Comparison of ENCODE assay signal across 13 cellular contexts in the genomic region with DNA sequence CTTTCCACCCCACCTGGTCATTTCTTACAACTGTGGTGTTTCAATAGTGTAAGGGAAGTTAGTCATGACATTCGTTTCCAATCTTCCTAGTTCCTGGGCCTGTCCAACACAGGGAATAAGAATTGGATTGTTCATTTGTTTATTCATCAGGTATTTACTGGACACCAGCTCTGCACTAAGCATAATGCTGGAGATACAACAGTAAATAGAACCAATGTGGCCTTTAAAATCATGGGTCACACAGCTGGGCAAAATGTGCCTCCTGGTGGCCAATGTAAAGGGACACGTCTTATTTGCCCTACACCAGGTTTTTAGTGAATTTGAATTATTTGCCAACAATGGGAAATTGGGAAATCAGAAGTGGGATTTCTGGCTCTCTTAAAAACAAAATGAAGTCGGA. TPM values are rescaled to one million over a fixed set of nuclear protein-coding genes. Genes with fewer than 3 reads are reported as not detected.
DNase-seq lines count a peak whose midpoint lies in the region; ATAC-seq and TF ChIP-seq lines count a peak whose summit lies in the region.
"Had no signal": no experiment of that assay in that cellular context is flagged by ENCODE, and none has a peak within 500 bp of the region (broad histone marks: within the 10 kb centered on the region; RNA-seq: fewer than 3 reads in every experiment).

No MANE protein-coding gene starts in this region.

- no peaks in the 10 kb centered on the region; the same call in 1 of the 2 replicates for H3K4me1 ChIP-seq in H9 (ENCODE audit: insufficient read depth, low read length)

- no peak overlapping the region for H2BK5ac ChIP-seq in H9 (ENCODE audit: insufficient read length, low read length)

- no peak overlapping the region for H3K9ac ChIP-seq in H9 (ENCODE audit: extremely low read depth, insufficient read length, low read length)

- TF ChIP-seq CTCF in 22Rv1 (IDR thresholded peaks at IDR 0.05) (peak; percentile 56), H9 (conservative IDR thresholded peaks at IDR 0.05) (peak; percentile 63; the same call in 2 of the 3 replicates), brain microvascular endothelial cell (IDR thresholded peaks at IDR 0.05; ENCODE audit: low read depth, low read length, missing control alignments) (peak; percentile 56), kidney epithelial cell (IDR thresholded peaks at IDR 0.05; ENCODE audit: insufficient read depth, low read length, poor library complexity, severe bottlenecking) (peak; percentile 41)

- no peak overlapping the region for H3K4me3 Mint-ChIP-seq in H9
- H3K4me3 Mint-ChIP-seq in activated CD4-positive, alpha-beta T cell treated with anti-CD3 and anti-CD28 coated beads for 36 hours, result no peak overlapping the region
- H3K4me3 Mint-ChIP-seq: CD4-positive, alpha-beta memory T cell; memory B cell had no signal

- H3K9me3 ChIP-seq in H9 (ENCODE audit: control insufficient read depth, low read depth, low read length), result no peaks in the 10 kb centered on the region

- no peak overlapping the region for H4K91ac ChIP-seq in H9 (ENCODE audit: insufficient read length, low read depth, low read length)

- H3K36me3 ChIP-seq in brain microvascular endothelial cell (replicated peaks) (no peaks in the 10 kb centered on the region), kidney epithelial cell (ENCODE audit: control insufficient read depth, insufficient read depth, low read length) (no peaks in the 10 kb centered on the region)

- H2BK15ac ChIP-seq in H9 (ENCODE audit: low read depth, low read length), result no peak overlapping the region

- H3K14ac ChIP-seq in H9 (ENCODE audit: insufficient read depth, low read length), result no peak overlapping the region

- CTCF ChIA-PET in activated CD4-positive, alpha-beta T cell treated with anti-CD3 and anti-CD28 coated beads for 36 hours (lab: Charles Lee), result no interaction called here

- H3K4ac ChIP-seq in H9 (ENCODE audit: low read depth, low read length), result no peak overlapping the region

- no peak overlapping the region for H2BK20ac ChIP-seq in H9 (ENCODE audit: low read depth, low read length, poor library complexity, severe bottlenecking)

- H3T11ph ChIP-seq in H9 (ENCODE audit: low read length), result no peak overlapping the region

- intact Hi-C loops in activated CD4-positive, alpha-beta T cell treated with anti-CD3 and anti-CD28 coated beads for 36 hours (cut with DNase I, micrococcal nuclease), result no loop called here

- in situ Hi-C loops in brain microvascular endothelial cell (cut with HindIII; ENCODE audit: low pct_ligation_motif_present, low sequenced_read_pairs), result no loop called here

- H3K23ac ChIP-seq in H9 (ENCODE audit: insufficient read length, low read depth, low read length), result no peak overlapping the region

- WGBS in H9 (ENCODE audit: extremely low coverage, insufficient read length, low lambda C conversion rate), result no CpG with 5 or more reads among the region's 3 CpGs

- H3K4me1 Mint-ChIP-seq in H9, result peaks cover 0 to 7% of the 10 kb centered on the region in 2 experiments; a peak in 2 of 4 replicates
- H3K4me1 Mint-ChIP-seq in activated CD4-positive, alpha-beta T cell treated with anti-CD3 and anti-CD28 coated beads for 36 hours, result peaks cover 2% of the 10 kb centered on the region
- H3K4me1 Mint-ChIP-seq: CD4-positive, alpha-beta memory T cell; memory B cell had no signal

- no peak for DNase-seq in H9
- no peak for DNase-seq in brain microvascular endothelial cell
- no peak for DNase-seq in kidney epithelial cell (ENCODE audit: low read depth)
- DNase-seq in stimulated activated CD4-positive, alpha-beta T cell treated with anti-CD3 and anti-CD28 coated beads, Interleukin-4, amount 100 ng/mL, for 4 hours, result no peak
- no peak for DNase-seq in SKM-1 treated with dmso at 0.1 percent for 144 hours (lab: John Stamatoyannopoulos, UW; ENCODE audit: unreplicated experiment)
- no peak for DNase-seq in activated CD4-positive, alpha-beta T cell treated with anti-CD3 and anti-CD28 coated beads for 36 hours
- no peak for DNase-seq in activated CD8-positive, alpha-beta memory T cell treated with anti-CD3 and anti-CD28 coated beads, Interleukin-2, amount 50 U/mL, for 48 hours
- DNase-seq: activated CD4-positive, alpha-beta T cell treated with anti-CD3 and anti-CD28 coated beads for 1 hour; activated naive CD4-positive, alpha-beta T cell; CD4-positive, alpha-beta memory T cell; stimulated activated CD4-positive, alpha-beta T cell treated with anti-CD3 and anti-CD28 coated beads, Interleukin-15, amount 100 ng/mL, for 24 hours had no signal

- no peaks in the 10 kb centered on the region for H3K9me3 Mint-ChIP-seq in H9
- H3K9me3 Mint-ChIP-seq in activated CD4-positive, alpha-beta T cell treated with anti-CD3 and anti-CD28 coated beads for 36 hours (ENCODE audit: low read depth), result no peaks in the 10 kb centered on the region
- H3K9me3 Mint-ChIP-seq: CD4-positive, alpha-beta memory T cell; memory B cell had no signal

- POLR2A ChIA-PET in activated CD4-positive, alpha-beta T cell treated with anti-CD3 and anti-CD28 coated beads for 36 hours (lab: Charles Lee), result no interaction called here

- H3K79me2 ChIP-seq in H9 (ENCODE audit: insufficient read depth, low read length), result no peaks in the 10 kb centered on the region

- no peaks in the 10 kb centered on the region for H3K36me3 Mint-ChIP-seq in H9 (ENCODE audit: insufficient read depth in 1 of 3, low read depth in 3 of 3)
- no peaks in the 10 kb centered on the region for H3K36me3 Mint-ChIP-seq in activated CD4-positive, alpha-beta T cell treated with anti-CD3 and anti-CD28 coated beads for 36 hours (ENCODE audit: low read depth)
- H3K36me3 Mint-ChIP-seq: CD4-positive, alpha-beta memory T cell; memory B cell had no signal

- no peak overlapping the region for H3K18ac ChIP-seq in H9 (ENCODE audit: insufficient read length, low read depth, low read length)

- H3K27ac ChIP-seq in 22Rv1 (peak overlapping the region; percentile 73), H9 (ENCODE audit: insufficient read length, low read depth, low read length) (no peak overlapping the region), brain microvascular endothelial cell (no peak overlapping the region)

- no peak overlapping the region for H3K4me3 ChIP-seq in brain microvascular endothelial cell (ENCODE audit: low read depth, low read length)
- no peak overlapping the region for H3K4me3 ChIP-seq in kidney epithelial cell (ENCODE audit: low read depth, low read length)

- no peaks in the 10 kb centered on the region for H3K79me1 ChIP-seq in H9 (ENCODE audit: insufficient read depth, low read depth, low read length, poor library complexity, severe bottlenecking)

- no peak overlapping the region for H2AK5ac ChIP-seq in H9 (ENCODE audit: insufficient read length, low read length)

- H2AFZ ChIP-seq in H9 (ENCODE audit: low read length), result no peak overlapping the region

- H2BK12ac ChIP-seq in H9 (ENCODE audit: insufficient read length, low read depth, low read length), result no peak overlapping the region

- no peak overlapping the region for H4K8ac ChIP-seq in H9 (replicated peaks; ENCODE audit: insufficient read length, low read depth, low read length)

- peaks cover 2% of the 10 kb centered on the region; the same call in 1 of the 2 replicates for H3K27me3 Mint-ChIP-seq in H9 (ENCODE audit: low read depth)
- H3K27me3 Mint-ChIP-seq in activated CD4-positive, alpha-beta T cell treated with anti-CD3 and anti-CD28 coated beads for 36 hours, result no peaks in the 10 kb centered on the region

- ATAC-seq in activated CD4-positive, alpha-beta T cell treated with anti-CD3 and anti-CD28 coated beads for 36 hours, result no peak

- H4K5ac ChIP-seq in H9 (ENCODE audit: insufficient read length, low read depth, low read length), result no peak overlapping the region

- H4K20me1 ChIP-seq in H9 (ENCODE audit: control insufficient read depth, insufficient read depth, insufficient read length), result no peaks in the 10 kb centered on the region

- no peaks in the 10 kb centered on the region for H3K23me2 ChIP-seq in H9 (ENCODE audit: insufficient read length, low read depth, low read length, poor library complexity, severe bottlenecking)

- H2BK120ac ChIP-seq in H9 (ENCODE audit: low read depth, low read length, poor library complexity, severe bottlenecking), result no peak overlapping the region

- H3K27me3 ChIP-seq in H9 (ENCODE audit: insufficient read depth, low read length), result no peaks in the 10 kb centered on the region
- no peaks in the 10 kb centered on the region for H3K27me3 ChIP-seq in brain microvascular endothelial cell (replicated peaks)
- no peaks in the 10 kb centered on the region for H3K27me3 ChIP-seq in kidney epithelial cell (ENCODE audit: control insufficient read depth, insufficient read depth, low read length)

- no peak overlapping the region for H3K56ac ChIP-seq in H9 (ENCODE audit: insufficient read length, low read depth, low read length)

- no peak overlapping the region for H3K4me2 ChIP-seq in H9 (ENCODE audit: insufficient read depth, insufficient read length, low read length)

- no peak overlapping the region for H3K27ac Mint-ChIP-seq in H9
- no peak overlapping the region for H3K27ac Mint-ChIP-seq in activated CD4-positive, alpha-beta T cell treated with anti-CD3 and anti-CD28 coated beads for 36 hours
- H3K27ac Mint-ChIP-seq: CD4-positive, alpha-beta memory T cell; memory B cell had no signal

RNA-seq across cellular contexts. Expression of gene ABLIM3, which starts 10.4 kb away (rescaled TPM):
- total RNA-seq in H9 (2021) (0.20 and 0.29 TPM in 2 replicates), kidney epithelial cell (32.1 and 35.2 TPM in 2 replicates)
- under 1 TPM in 1 of 2 experiments, not detected in 1; 0.07 TPM for total RNA-seq in activated CD4-positive, alpha-beta T cell treated with anti-CD3 and anti-CD28 coated beads for 36 hours
- total RNA-seq: CD4-positive, alpha-beta memory T cell had no signal

Comparison
In these comparisons a context has a peak if more than half of its experiments do, and no peak if none do; other contexts are left out.
1. RNA of gene ABLIM3, which starts 10.4 kb away (total RNA-seq): 32.1 to 35.2 TPM in kidney epithelial cell; 0.20 to 0.29 TPM in H9 and 0.07 TPM in activated CD4-positive, alpha-beta T cell treated with anti-CD3 and anti-CD28 coated beads for 36 hours; every median in the first group is over 10 times any median in the second.
2. Peak in every context shown above with its lines, with median percentiles within 50 percentile points of each other: CTCF ChIP-seq.